Comparison of ENCODE assay signal across 1 cellular context in the genomic region with DNA sequence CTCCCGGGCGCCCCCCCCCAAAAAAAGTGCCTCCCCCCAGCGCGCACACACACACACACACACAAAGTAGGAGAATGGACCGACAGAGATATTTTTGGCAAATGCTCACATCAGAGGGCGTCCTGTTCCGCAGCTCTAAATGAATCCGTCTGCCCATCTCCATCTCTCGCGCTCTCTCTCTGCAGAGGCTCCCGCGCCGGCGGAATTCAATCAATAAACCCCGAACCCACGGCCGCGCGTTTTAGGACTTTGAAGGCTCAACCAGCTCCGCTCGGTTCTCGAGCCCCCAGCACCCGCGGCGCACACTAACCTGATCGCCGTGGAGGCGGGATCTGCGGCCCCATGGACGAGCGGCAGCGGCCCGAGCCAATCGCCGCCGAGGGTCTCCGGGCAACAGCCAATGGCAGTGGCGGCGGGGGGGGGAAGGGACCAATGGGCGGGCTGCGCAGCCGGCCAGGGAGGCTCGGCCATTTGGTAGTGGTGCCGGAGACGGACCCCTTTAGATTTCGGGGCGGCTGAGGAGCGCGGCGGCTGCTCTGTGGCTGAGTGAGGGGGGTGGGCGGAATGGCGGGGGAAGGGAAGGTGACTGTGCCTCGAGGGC.
TF ChIP-seq lines count a peak whose summit lies in the region.

A gene (minus strand): TSS at position 307 of the 601 bp plus-strand sequence. CDS start 144 bp downstream, at position 163.

TF ChIP-seq in HepG2, 621 proteins besides CTCF, POLR2A, EP300 and RAD21 (continued from another document and continues in another):
- TF ChIP-seq, protein P1, sequence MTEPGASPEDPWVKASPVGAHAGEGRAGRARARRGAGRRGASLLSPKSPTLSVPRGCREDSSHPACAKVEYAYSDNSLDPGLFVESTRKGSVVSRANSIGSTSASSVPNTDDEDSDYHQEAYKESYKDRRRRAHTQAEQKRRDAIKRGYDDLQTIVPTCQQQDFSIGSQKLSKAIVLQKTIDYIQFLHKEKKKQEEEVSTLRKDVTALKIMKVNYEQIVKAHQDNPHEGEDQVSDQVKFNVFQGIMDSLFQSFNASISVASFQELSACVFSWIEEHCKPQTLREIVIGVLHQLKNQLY (CRISPR knock-in tag; IDR thresholded peaks at IDR 0.05): no peak
- TF ChIP-seq ZNF263 (CRISPR knock-in tag; IDR thresholded peaks at IDR 0.05) (no peak), KLF15 (CRISPR knock-in tag; IDR thresholded peaks at IDR 0.05; ENCODE audit: borderline replicate concordance) (no peak), ZNF230 (CRISPR knock-in tag; IDR thresholded peaks at IDR 0.05) (0 out of 2 replicates have a peak, but pooled peaks have one; percentile 38), ZFP41 (CRISPR knock-in tag; IDR thresholded peaks at IDR 0.05; ENCODE audit: borderline replicate concordance) (no peak), ZNF329 (CRISPR knock-in tag; IDR thresholded peaks at IDR 0.05; ENCODE audit: low read depth) (no peak), HDAC1 (CRISPR knock-in tag; IDR thresholded peaks at IDR 0.05) (0 out of 2 replicates have a peak, but pooled peaks have one; percentile 44), ZFP62 (CRISPR knock-in tag; IDR thresholded peaks at IDR 0.05) (no peak), ZKSCAN8 (CRISPR knock-in tag; IDR thresholded peaks at IDR 0.05; ENCODE audit: borderline replicate concordance) (no peak), ZBTB8A (CRISPR knock-in tag; IDR thresholded peaks at IDR 0.05; ENCODE audit: borderline replicate concordance, low read depth) (no peak), KDM1A (CRISPR knock-in tag; IDR thresholded peaks at IDR 0.05) (no peak), IKZF4 (CRISPR knock-in tag; IDR thresholded peaks at IDR 0.05; ENCODE audit: borderline replicate concordance, low read depth, not compliant biosample characterization) (no peak), SP1 (IDR thresholded peaks at IDR 0.05) (no peak), SP1 (CRISPR knock-in tag; IDR thresholded peaks at IDR 0.05) (no peak), YEATS4 (CRISPR knock-in tag; IDR thresholded peaks at IDR 0.05; ENCODE audit: borderline replicate concordance) (no peak), PCBP1 (IDR thresholded peaks at IDR 0.05; ENCODE audit: borderline replicate concordance, low read depth, low read length) (no peak), ZNF773 (CRISPR knock-in tag; IDR thresholded peaks at IDR 0.05; ENCODE audit: borderline replicate concordance) (no peak), ZNF331 (CRISPR knock-in tag; IDR thresholded peaks at IDR 0.05) (no peak), MED13 (CRISPR knock-in tag; IDR thresholded peaks at IDR 0.05) (no peak), SCMH1 (CRISPR knock-in tag; IDR thresholded peaks at IDR 0.05; ENCODE audit: borderline replicate concordance) (no peak), ARNTL (CRISPR knock-in tag; IDR thresholded peaks at IDR 0.05) (no peak), ZNF121 (CRISPR knock-in tag; IDR thresholded peaks at IDR 0.05) (no peak), BCL6 (CRISPR knock-in tag; IDR thresholded peaks at IDR 0.05) (no peak), ZNF326 (CRISPR knock-in tag; IDR thresholded peaks at IDR 0.05; ENCODE audit: borderline replicate concordance) (0 out of 2 replicates have a peak, but pooled peaks have one; percentile 58), CBX5 (CRISPR knock-in tag; IDR thresholded peaks at IDR 0.05; ENCODE audit: borderline replicate concordance) (no peak), TOE1 (CRISPR knock-in tag; IDR thresholded peaks at IDR 0.05) (no peak), GLI4 (CRISPR knock-in tag; IDR thresholded peaks at IDR 0.05; ENCODE audit: borderline replicate concordance) (no peak), FIP1L1 (IDR thresholded peaks at IDR 0.05; ENCODE audit: borderline replicate concordance, insufficient read depth, low read depth, low read length) (no peak), ZMYM4 (CRISPR knock-in tag; IDR thresholded peaks at IDR 0.05) (no peak), FOXO1 (CRISPR knock-in tag; IDR thresholded peaks at IDR 0.05) (no peak), PAX8 (CRISPR knock-in tag; IDR thresholded peaks at IDR 0.05; ENCODE audit: borderline replicate concordance) (no peak), CHCHD3 (CRISPR knock-in tag; IDR thresholded peaks at IDR 0.05) (no peak), SMAD3 (CRISPR knock-in tag; IDR thresholded peaks at IDR 0.05) (no peak), HNRNPL (IDR thresholded peaks at IDR 0.05; ENCODE audit: low read depth, low read length) (no peak), POLR2AphosphoS2 (IDR thresholded peaks at IDR 0.05; ENCODE audit: low read depth, low read length) (no peak), ZNF343 (CRISPR knock-in tag; IDR thresholded peaks at IDR 0.05) (0 out of 2 replicates have a peak, but pooled peaks have one; percentile 31), GABPA (IDR thresholded peaks at IDR 0.05; ENCODE audit: low read depth, low read length) (no peak), GABPA (CRISPR knock-in tag; IDR thresholded peaks at IDR 0.05; ENCODE audit: low read depth) (no peak), FOXK2 (IDR thresholded peaks at IDR 0.05) (no peak), ZNF12 (CRISPR knock-in tag; IDR thresholded peaks at IDR 0.05) (no peak), SRF (IDR thresholded peaks at IDR 0.05; ENCODE audit: low read depth, low read length) (no peak), FOXC1 (CRISPR knock-in tag; IDR thresholded peaks at IDR 0.05; ENCODE audit: borderline replicate concordance) (no peak)
- TF ChIP-seq, protein P2, sequence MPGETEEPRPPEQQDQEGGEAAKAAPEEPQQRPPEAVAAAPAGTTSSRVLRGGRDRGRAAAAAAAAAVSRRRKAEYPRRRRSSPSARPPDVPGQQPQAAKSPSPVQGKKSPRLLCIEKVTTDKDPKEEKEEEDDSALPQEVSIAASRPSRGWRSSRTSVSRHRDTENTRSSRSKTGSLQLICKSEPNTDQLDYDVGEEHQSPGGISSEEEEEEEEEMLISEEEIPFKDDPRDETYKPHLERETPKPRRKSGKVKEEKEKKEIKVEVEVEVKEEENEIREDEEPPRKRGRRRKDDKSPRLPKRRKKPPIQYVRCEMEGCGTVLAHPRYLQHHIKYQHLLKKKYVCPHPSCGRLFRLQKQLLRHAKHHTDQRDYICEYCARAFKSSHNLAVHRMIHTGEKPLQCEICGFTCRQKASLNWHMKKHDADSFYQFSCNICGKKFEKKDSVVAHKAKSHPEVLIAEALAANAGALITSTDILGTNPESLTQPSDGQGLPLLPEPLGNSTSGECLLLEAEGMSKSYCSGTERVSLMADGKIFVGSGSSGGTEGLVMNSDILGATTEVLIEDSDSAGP (CRISPR knock-in tag; IDR thresholded peaks at IDR 0.05; ENCODE audit: borderline replicate concordance): no peak
- TF ChIP-seq, protein P3, sequence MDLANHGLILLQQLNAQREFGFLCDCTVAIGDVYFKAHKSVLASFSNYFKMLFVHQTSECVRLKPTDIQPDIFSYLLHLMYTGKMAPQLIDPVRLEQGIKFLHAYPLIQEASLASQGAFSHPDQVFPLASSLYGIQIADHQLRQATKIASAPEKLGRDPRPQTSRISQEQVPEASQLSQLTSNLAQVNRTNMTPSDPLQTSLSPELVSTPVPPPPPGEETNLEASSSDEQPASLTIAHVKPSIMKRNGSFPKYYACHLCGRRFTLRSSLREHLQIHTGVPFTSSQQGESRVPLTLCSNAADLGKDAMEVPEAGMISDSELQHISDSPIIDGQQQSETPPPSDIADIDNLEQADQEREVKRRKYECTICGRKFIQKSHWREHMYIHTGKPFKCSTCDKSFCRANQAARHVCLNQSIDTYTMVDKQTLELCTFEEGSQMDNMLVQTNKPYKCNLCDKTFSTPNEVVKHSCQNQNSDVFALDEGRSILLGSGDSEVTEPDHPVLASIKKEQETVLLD (CRISPR knock-in tag; IDR thresholded peaks at IDR 0.05; ENCODE audit: low read depth): 0 out of 2 replicates have a peak, but pooled peaks have one; percentile 15
- TF ChIP-seq, protein P4, sequence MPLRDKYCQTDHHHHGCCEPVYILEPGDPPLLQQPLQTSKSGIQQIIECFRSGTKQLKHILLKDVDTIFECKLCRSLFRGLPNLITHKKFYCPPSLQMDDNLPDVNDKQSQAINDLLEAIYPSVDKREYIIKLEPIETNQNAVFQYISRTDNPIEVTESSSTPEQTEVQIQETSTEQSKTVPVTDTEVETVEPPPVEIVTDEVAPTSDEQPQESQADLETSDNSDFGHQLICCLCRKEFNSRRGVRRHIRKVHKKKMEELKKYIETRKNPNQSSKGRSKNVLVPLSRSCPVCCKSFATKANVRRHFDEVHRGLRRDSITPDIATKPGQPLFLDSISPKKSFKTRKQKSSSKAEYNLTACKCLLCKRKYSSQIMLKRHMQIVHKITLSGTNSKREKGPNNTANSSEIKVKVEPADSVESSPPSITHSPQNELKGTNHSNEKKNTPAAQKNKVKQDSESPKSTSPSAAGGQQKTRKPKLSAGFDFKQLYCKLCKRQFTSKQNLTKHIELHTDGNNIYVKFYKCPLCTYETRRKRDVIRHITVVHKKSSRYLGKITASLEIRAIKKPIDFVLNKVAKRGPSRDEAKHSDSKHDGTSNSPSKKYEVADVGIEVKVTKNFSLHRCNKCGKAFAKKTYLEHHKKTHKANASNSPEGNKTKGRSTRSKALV (CRISPR knock-in tag; IDR thresholded peaks at IDR 0.05): no peak
- TF ChIP-seq, protein P5, sequence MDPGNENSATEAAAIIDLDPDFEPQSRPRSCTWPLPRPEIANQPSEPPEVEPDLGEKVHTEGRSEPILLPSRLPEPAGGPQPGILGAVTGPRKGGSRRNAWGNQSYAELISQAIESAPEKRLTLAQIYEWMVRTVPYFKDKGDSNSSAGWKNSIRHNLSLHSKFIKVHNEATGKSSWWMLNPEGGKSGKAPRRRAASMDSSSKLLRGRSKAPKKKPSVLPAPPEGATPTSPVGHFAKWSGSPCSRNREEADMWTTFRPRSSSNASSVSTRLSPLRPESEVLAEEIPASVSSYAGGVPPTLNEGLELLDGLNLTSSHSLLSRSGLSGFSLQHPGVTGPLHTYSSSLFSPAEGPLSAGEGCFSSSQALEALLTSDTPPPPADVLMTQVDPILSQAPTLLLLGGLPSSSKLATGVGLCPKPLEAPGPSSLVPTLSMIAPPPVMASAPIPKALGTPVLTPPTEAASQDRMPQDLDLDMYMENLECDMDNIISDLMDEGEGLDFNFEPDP (CRISPR knock-in tag; conservative IDR thresholded peaks at IDR 0.05): no peak
- TF ChIP-seq, protein P6, sequence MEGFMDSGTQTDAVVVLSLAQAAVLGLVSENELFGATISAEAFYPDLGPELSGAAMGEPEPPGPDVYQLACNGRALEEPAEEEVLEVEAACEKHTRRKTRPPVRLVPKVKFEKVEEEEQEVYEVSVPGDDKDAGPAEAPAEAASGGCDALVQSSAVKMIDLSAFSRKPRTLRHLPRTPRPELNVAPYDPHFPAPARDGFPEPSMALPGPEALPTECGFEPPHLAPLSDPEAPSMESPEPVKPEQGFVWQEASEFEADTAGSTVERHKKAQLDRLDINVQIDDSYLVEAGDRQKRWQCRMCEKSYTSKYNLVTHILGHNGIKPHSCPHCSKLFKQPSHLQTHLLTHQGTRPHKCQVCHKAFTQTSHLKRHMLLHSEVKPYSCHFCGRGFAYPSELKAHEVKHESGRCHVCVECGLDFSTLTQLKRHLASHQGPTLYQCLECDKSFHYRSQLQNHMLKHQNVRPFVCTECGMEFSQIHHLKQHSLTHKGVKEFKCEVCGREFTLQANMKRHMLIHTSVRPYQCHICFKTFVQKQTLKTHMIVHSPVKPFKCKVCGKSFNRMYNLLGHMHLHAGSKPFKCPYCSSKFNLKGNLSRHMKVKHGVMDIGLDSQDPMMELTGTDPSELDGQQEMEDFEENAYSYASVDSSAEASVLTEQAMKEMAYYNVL (CRISPR knock-in tag; IDR thresholded peaks at IDR 0.05; ENCODE audit: borderline replicate concordance): 0 out of 2 replicates have a peak, but pooled peaks have one; percentile 28
- TF ChIP-seq, protein P7, sequence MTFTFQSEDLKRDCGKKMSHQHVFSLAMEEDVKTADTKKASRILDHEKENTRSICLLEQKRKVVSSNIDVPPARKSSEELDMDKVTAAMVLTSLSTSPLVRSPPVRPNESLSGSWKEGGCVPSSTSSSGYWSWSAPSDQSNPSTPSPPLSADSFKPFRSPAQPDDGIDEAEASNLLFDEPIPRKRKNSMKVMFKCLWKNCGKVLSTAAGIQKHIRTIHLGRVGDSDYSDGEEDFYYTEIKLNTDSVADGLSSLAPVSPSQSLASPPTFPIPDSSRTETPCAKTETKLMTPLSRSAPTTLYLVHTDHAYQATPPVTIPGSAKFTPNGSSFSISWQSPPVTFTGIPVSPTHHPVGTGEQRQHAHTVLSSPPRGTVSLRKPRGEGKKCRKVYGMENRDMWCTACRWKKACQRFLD (CRISPR knock-in tag; IDR thresholded peaks at IDR 0.05; ENCODE audit: borderline replicate concordance): no peak
- TF ChIP-seq, protein P8, sequence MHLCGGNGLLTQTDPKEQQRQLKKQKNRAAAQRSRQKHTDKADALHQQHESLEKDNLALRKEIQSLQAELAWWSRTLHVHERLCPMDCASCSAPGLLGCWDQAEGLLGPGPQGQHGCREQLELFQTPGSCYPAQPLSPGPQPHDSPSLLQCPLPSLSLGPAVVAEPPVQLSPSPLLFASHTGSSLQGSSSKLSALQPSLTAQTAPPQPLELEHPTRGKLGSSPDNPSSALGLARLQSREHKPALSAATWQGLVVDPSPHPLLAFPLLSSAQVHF (CRISPR knock-in tag; IDR thresholded peaks at IDR 0.05): no peak
- TF ChIP-seq, protein P9, sequence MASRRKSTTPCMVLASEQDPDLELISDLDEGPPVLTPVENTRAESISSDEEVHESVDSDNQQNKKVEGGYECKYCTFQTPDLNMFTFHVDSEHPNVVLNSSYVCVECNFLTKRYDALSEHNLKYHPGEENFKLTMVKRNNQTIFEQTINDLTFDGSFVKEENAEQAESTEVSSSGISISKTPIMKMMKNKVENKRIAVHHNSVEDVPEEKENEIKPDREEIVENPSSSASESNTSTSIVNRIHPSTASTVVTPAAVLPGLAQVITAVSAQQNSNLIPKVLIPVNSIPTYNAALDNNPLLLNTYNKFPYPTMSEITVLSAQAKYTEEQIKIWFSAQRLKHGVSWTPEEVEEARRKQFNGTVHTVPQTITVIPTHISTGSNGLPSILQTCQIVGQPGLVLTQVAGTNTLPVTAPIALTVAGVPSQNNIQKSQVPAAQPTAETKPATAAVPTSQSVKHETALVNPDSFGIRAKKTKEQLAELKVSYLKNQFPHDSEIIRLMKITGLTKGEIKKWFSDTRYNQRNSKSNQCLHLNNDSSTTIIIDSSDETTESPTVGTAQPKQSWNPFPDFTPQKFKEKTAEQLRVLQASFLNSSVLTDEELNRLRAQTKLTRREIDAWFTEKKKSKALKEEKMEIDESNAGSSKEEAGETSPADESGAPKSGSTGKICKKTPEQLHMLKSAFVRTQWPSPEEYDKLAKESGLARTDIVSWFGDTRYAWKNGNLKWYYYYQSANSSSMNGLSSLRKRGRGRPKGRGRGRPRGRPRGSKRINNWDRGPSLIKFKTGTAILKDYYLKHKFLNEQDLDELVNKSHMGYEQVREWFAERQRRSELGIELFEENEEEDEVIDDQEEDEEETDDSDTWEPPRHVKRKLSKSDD (CRISPR knock-in tag; IDR thresholded peaks at IDR 0.05; ENCODE audit: low read depth): no peak
- TF ChIP-seq, protein P10, sequence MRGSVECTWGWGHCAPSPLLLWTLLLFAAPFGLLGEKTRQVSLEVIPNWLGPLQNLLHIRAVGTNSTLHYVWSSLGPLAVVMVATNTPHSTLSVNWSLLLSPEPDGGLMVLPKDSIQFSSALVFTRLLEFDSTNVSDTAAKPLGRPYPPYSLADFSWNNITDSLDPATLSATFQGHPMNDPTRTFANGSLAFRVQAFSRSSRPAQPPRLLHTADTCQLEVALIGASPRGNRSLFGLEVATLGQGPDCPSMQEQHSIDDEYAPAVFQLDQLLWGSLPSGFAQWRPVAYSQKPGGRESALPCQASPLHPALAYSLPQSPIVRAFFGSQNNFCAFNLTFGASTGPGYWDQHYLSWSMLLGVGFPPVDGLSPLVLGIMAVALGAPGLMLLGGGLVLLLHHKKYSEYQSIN (CRISPR knock-in tag; IDR thresholded peaks at IDR 0.05; ENCODE audit: borderline replicate concordance): no peak
